ENCODE assay signal across 22 cellular contexts in the genomic region with DNA sequence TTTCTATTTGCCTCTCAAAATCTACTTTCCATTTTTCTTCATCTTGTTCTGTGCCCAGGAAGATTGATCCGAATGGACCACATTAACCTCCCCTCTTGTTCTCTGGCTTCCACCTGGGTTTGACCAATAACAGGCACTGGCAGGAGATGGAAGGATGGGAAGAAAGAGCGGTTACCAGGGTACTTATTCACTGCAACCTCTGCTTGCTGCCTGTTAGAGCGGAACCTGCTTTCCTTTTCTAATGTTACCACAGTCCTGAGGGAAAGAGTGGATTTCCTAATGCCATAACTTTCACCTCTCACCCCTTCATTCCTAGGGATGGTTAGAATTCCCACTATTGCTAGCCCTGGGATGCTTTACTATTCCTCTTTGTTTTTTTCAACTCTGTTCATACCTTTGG.
DNase-seq lines count a peak whose midpoint lies in the region; ATAC-seq, FAIRE-seq and TF ChIP-seq lines count a peak whose summit lies in the region.
"Had no signal": no experiment of that assay in that cellular context is flagged by ENCODE, and none has a peak within 500 bp of the region (broad histone marks: within the 10 kb centered on the region; RNA-seq: fewer than 3 reads in every experiment).

No MANE protein-coding gene starts in this region.

- H3K4me2 ChIP-seq in GM23338 = peak overlapping the region; percentile 55
- H3K4me2 ChIP-seq in H1 (ENCODE audit: insufficient read depth in 1 of 2, low read depth in 2 of 2, low read length in 2 of 2) = peak overlapping the region in 1 of 2 experiments; percentile 15; a peak in 2 of 4 replicates
- H3K4me2 ChIP-seq: BLaER1 had no signal

- TF ChIP-seq RAD21 in H1 (IDR thresholded peaks at IDR 0.05 in 1 of 2, conservative IDR thresholded peaks at IDR 0.05 in 1 of 2; ENCODE audit: low read depth in 2 of 2, low read length in 2 of 2) = no peak

- no peak overlapping the region for H3K18ac ChIP-seq in H1 (ENCODE audit: extremely low read depth, low read length)

- no peaks in the 10 kb centered on the region for H3K36me3 ChIP-seq in GM23338 (ENCODE audit: insufficient read depth)
- H3K36me3 ChIP-seq in H1 (ENCODE audit: control insufficient read depth in 2 of 4, insufficient read depth in 4 of 4, low read length in 3 of 4) = 0 out of 8 replicates have a peak, but pooled peaks cover 0 to 3% (median 0%) of the 10 kb centered on the region in 4 experiments

- TF ChIP-seq CTCF in GM23338 (conservative IDR thresholded peaks at IDR 0.05; ENCODE audit: low read depth in 2 of 2) (no peak), H1 (IDR thresholded peaks at IDR 0.05; ENCODE audit: control extremely low read depth in 1 of 3, insufficient read depth in 1 of 3, low read depth in 1 of 3, low read length in 3 of 3) (no peak)

- peaks cover 4% of the 10 kb centered on the region for H3F3A ChIP-seq in GM23338 (replicated peaks; ENCODE audit: low read depth)

- no peaks in the 10 kb centered on the region for H3K36me3 Mint-ChIP-seq in GM23338 (ENCODE audit: low read depth)

- H2BK12ac ChIP-seq in H1 (ENCODE audit: low read depth, low read length) = no peak overlapping the region; the same call in 1 of the 2 replicates

- H2BK5ac ChIP-seq in H1 (ENCODE audit: low read depth, low read length) = no peak overlapping the region

- no peak overlapping the region for H2BK120ac ChIP-seq in H1 (replicated peaks; ENCODE audit: low read depth, low read length)

- no peak for TF ChIP-seq POLR2A in H1 (IDR thresholded peaks at IDR 0.05; ENCODE audit: control extremely low read depth in 1 of 2, low read depth in 2 of 2, low read length in 2 of 2)

- H2AK5ac ChIP-seq in H1 (ENCODE audit: low read depth, low read length) = no peak overlapping the region

- peak overlapping the region; percentile 78 for H4K5ac ChIP-seq in H1 (ENCODE audit: insufficient read length, low read depth, low read length)

- H3K79me2 ChIP-seq in GM23338 (replicated peaks; ENCODE audit: insufficient read depth) (no peaks in the 10 kb centered on the region), H1 (ENCODE audit: control insufficient read depth in 1 of 2, insufficient read depth in 2 of 2, low read length in 2 of 2) (no peaks in the 10 kb centered on the region)

- POLR2A ChIA-PET in H1 (lab: Charles Lee; ENCODE audit: partially characterized antibody) = no interaction called here

- H3K27me3 Mint-ChIP-seq in GM23338 (ENCODE audit: insufficient read depth, low read depth, poor library complexity) = no peaks in the 10 kb centered on the region
- H3K27me3 Mint-ChIP-seq: B cell; CD4-positive, CD25-positive, alpha-beta regulatory T cell had no signal

- no peak overlapping the region for H3K14ac ChIP-seq in H1 (ENCODE audit: insufficient read length)

- H3K9me3 Mint-ChIP-seq in GM23338 = no peaks in the 10 kb centered on the region
- H3K9me3 Mint-ChIP-seq: CD4-positive, CD25-positive, alpha-beta regulatory T cell; CD8-positive, alpha-beta T cell; H9 had no signal

- H3K27me3 ChIP-seq in GM23338 (ENCODE audit: insufficient read depth) (no peaks in the 10 kb centered on the region), H1 (replicated peaks in 1 of 4; ENCODE audit: control insufficient read depth in 3 of 4, extremely low read depth in 1 of 4, insufficient read depth in 3 of 4, low read length in 3 of 4) (no peaks in the 10 kb centered on the region)
- H3K27me3 ChIP-seq: BLaER1 had no signal

- CTCF ChIA-PET in H1 (lab: Charles Lee; ENCODE audit: partially characterized antibody) = no interaction called here

- no peak overlapping the region for H2AFZ ChIP-seq in GM23338
- no peak overlapping the region for H2AFZ ChIP-seq in H1 (ENCODE audit: low read length)

- peak overlapping the region; percentile 66; the same call in 1 of the 2 replicates for H3K27ac Mint-ChIP-seq in GM23338
- H3K27ac Mint-ChIP-seq: B cell; CD4-positive, CD25-positive, alpha-beta regulatory T cell; CD8-positive, alpha-beta T cell had no signal

- H2BK20ac ChIP-seq in H1 (ENCODE audit: low read length) = no peak overlapping the region

- H3K27ac ChIP-seq in GM23338 (ENCODE audit: low read depth) (peak overlapping the region; percentile 78), H1 (ENCODE audit: low read depth, low read length) (no peak overlapping the region)
- H3K27ac ChIP-seq: 22Rv1, BLaER1, C4-2B had no signal

- no peak overlapping the region for H4K8ac ChIP-seq in H1 (ENCODE audit: extremely low read depth, insufficient read depth, low read length)

- 69% methylated on average over 3 of the region's 3 CpGs; no CpG with 5 or more reads in 1 of the 2 experiments for WGBS in H1 (ENCODE audit: extremely low coverage in 1 of 2, insufficient coverage in 1 of 2, insufficient read length in 1 of 2, insufficient replicate concordance in 2 of 2, low coverage in 1 of 2, low lambda C conversion rate in 2 of 2, missing lambda C conversion rate in 1 of 2), 2 experiments

- H3K9me2 ChIP-seq in GM23338 (ENCODE audit: insufficient read depth) = no peaks in the 10 kb centered on the region

- no peak overlapping the region for H3K23ac ChIP-seq in H1 (ENCODE audit: insufficient read length)

- DNase-seq in GM23338 (ENCODE audit: low spot score) = peak; percentile 11
- DNase-seq in H1 (ENCODE audit: low read depth in 1 of 2, low spot score in 2 of 2) = no peak
- peak; percentile 73 for DNase-seq in left kidney (ENCODE audit: low read depth, low spot score)
- peak; percentile 37 for DNase-seq in renal cortical epithelial cell (ENCODE audit: low read depth)
- no peak for DNase-seq in DMS79 (lab: John Stamatoyannopoulos, UW)
- DNase-seq in DMS53 (lab: John Stamatoyannopoulos, UW) = no peak
- no peak for DNase-seq in islet precursor cell
- no peak for DNase-seq in dermis blood vessel endothelial cell
- DNase-seq: Caco-2; CD4-positive, CD25-positive, alpha-beta regulatory T cell; CD8-positive, alpha-beta T cell; DMS153; DMS79 treated with DMSO at 0.1 percent for 48 hours; GF-D8; H9 had no signal

- H3K23me2 ChIP-seq in H1 (ENCODE audit: low read depth, low read length) = no peaks in the 10 kb centered on the region

- no peaks in the 10 kb centered on the region for H3K9me3 ChIP-seq in H1 (ENCODE audit: insufficient read depth in 2 of 2, low read depth in 1 of 2, low read length in 1 of 2)
- H3K9me3 ChIP-seq: BLaER1, Caco-2 had no signal

- H4K20me1 ChIP-seq in GM23338 (replicated peaks; ENCODE audit: insufficient read depth) = no peaks in the 10 kb centered on the region
- no peaks in the 10 kb centered on the region for H4K20me1 ChIP-seq in H1 (replicated peaks in 1 of 2; ENCODE audit: control insufficient read depth in 1 of 2, insufficient read depth in 2 of 2, low read length in 2 of 2)
- H4K20me1 ChIP-seq: BLaER1 had no signal

- no peak overlapping the region for H2BK15ac ChIP-seq in H1 (ENCODE audit: low read length)

- no peaks in the 10 kb centered on the region for H3K79me1 ChIP-seq in H1 (ENCODE audit: low read depth, low read length)

- no peak overlapping the region for H3K4me3 Mint-ChIP-seq in GM23338
- H3K4me3 Mint-ChIP-seq: B cell; CD4-positive, CD25-positive, alpha-beta regulatory T cell; CD8-positive, alpha-beta T cell; H9 had no signal

- no peak overlapping the region for H4K91ac ChIP-seq in H1 (replicated peaks; ENCODE audit: insufficient read length, low read length)

- no peak for TF ChIP-seq EP300 in H1 (IDR thresholded peaks at IDR 0.05; ENCODE audit: borderline replicate concordance in 1 of 2, low read depth in 2 of 2, low read length in 2 of 2)

- no peak overlapping the region for H3K9ac ChIP-seq in H1 (replicated peaks in 1 of 4; ENCODE audit: extremely low read depth in 1 of 4, low read depth in 3 of 4, low read length in 3 of 4)
- H3K9ac ChIP-seq: BLaER1 had no signal

- peaks cover 25% of the 10 kb centered on the region for H3K4me1 Mint-ChIP-seq in GM23338
- H3K4me1 Mint-ChIP-seq: B cell had no signal

- H3K4me3 ChIP-seq in GM23338 (peak overlapping the region; percentile 15; the same call in 1 of the 2 replicates), H1 (ENCODE audit: extremely low read depth in 1 of 4, insufficient read depth in 2 of 4, low read depth in 3 of 4, low read length in 4 of 4) (no peak overlapping the region)
- H3K4me3 ChIP-seq: BLaER1 had no signal

- H3K56ac ChIP-seq in H1 (replicated peaks; ENCODE audit: insufficient read length, low read depth, low read length) = no peak overlapping the region

- ATAC-seq in GM23338 = peak; percentile 78
- ATAC-seq: CD8-positive, alpha-beta T cell; HCT116 had no signal

- H3K4me1 ChIP-seq in GM23338 (ENCODE audit: insufficient read depth) (peaks cover 29% of the 10 kb centered on the region), H1 (replicated peaks in 1 of 4; ENCODE audit: control insufficient read depth in 3 of 4, insufficient read depth in 4 of 4, low read length in 3 of 4) (peaks cover 0 to 11% (median 4%) of the 10 kb centered on the region in 4 experiments; a peak in 2 of 7 replicates)
- H3K4me1 ChIP-seq: BLaER1, Caco-2 had no signal

- no peak overlapping the region for H3K4ac ChIP-seq in H1 (replicated peaks; ENCODE audit: insufficient read length, low read depth, low read length)

- peak; percentile 24 for FAIRE-seq in H1 (lab: Jason Lieb, UNC)
- FAIRE-seq: A204.1, GM12891 had no signal

TF ChIP-seq in GM23338, 12 proteins besides CTCF, POLR2A, EP300 and RAD21 (continues in another document):
- no peak for TF ChIP-seq ZNF114 (CRISPR knock-in tag; IDR thresholded peaks at IDR 0.05)
- TF ChIP-seq EZH2 (IDR thresholded peaks at IDR 0.05; ENCODE audit: low read depth, unreplicated experiment) = no peak
- no peak for TF ChIP-seq NANOG (IDR thresholded peaks at IDR 0.05; ENCODE audit: borderline replicate concordance)
- no peak for TF ChIP-seq CREB1 (CRISPR knock-in tag; IDR thresholded peaks at IDR 0.05; ENCODE audit: low read depth)

TF ChIP-seq in H1, 55 proteins besides CTCF, POLR2A, EP300 and RAD21 (continues in another document):
- TF ChIP-seq TAF7 (optimal IDR thresholded peaks at IDR 0.05; ENCODE audit: borderline replicate concordance, low read depth, low read length) = no peak
- TF ChIP-seq CHD1 (IDR thresholded peaks at IDR 0.05; ENCODE audit: low read depth, low read length) = no peak
- TF ChIP-seq TCF12 (IDR thresholded peaks at IDR 0.05; ENCODE audit: low read depth, low read length) = no peak
- TF ChIP-seq CBX8 (IDR thresholded peaks at IDR 0.05; ENCODE audit: borderline replicate concordance, low read depth, low read length) = no peak
- no peak for TF ChIP-seq USF2 (IDR thresholded peaks at IDR 0.05; ENCODE audit: low read length)
- no peak for TF ChIP-seq TEAD4 (IDR thresholded peaks at IDR 0.05; ENCODE audit: low read depth, low read length)
- no peak for TF ChIP-seq TBP (IDR thresholded peaks at IDR 0.05; ENCODE audit: low read depth, low read length)
- no peak for TF ChIP-seq SRF (IDR thresholded peaks at IDR 0.05; ENCODE audit: low read depth, low read length)
- no peak for TF ChIP-seq EGR1 (IDR thresholded peaks at IDR 0.05; ENCODE audit: borderline replicate concordance, low read depth, low read length)

Comparison
In these comparisons a context has a peak if more than half of its experiments do, and no peak if none do; other contexts are left out.
1. DNase-seq: peak in GM23338 (single experiment), left kidney (single experiment) and renal cortical epithelial cell (single experiment); none in H1 (0 of 2), DMS79 (single experiment), DMS53 (single experiment), islet precursor cell (single experiment) and dermis blood vessel endothelial cell (single experiment).